ENCODE assay signal across 8 cellular contexts in genomic region chr17:72556944-72557826, GRCh38.
A peak's percentile ranks its signal among the peaks of the same experiment; 100 is the strongest.
DNase-seq lines count a peak whose midpoint lies in the region; FAIRE-seq and TF ChIP-seq lines count a peak whose summit lies in the region.

No MANE protein-coding gene starts in this region.

- H3K36me3 ChIP-seq in left ventricle myocardium inferior (no peaks in the 10 kb centered on the region), small intestine (ENCODE audit: control insufficient read depth in 2 of 2, insufficient read depth in 2 of 2, low read length in 2 of 2) (no peaks in the 10 kb centered on the region)

- 34 to 41% (median 37%) methylated on average over 24 of the region's 24 CpGs for WGBS in small intestine, 3 donors

- FAIRE-seq in D721Med (lab: Jason Lieb, UNC) (no peak), small intestine (lab: Jason Lieb, UNC) (no peak)

- H3K27ac ChIP-seq in left ventricle myocardium inferior (replicated peaks): no peak overlapping the region
- no peak overlapping the region for H3K27ac ChIP-seq in small intestine (ENCODE audit: low read depth in 1 of 2, low read length in 1 of 2)

- peaks cover 53% of the 10 kb centered on the region for H3K27me3 ChIP-seq in left ventricle myocardium inferior (ENCODE audit: low read depth)
- no peaks in the 10 kb centered on the region for H3K27me3 ChIP-seq in small intestine (ENCODE audit: control insufficient read depth in 2 of 2, insufficient read depth in 2 of 2, low read length in 2 of 2)

- peak; percentile 68 for DNase-seq in D721Med (ENCODE audit: insufficient read length, low spot score)
- peak; percentile 69 for DNase-seq in H4 (ENCODE audit: low spot score)
- peak; percentile 59 for DNase-seq in NCI-H1105 (lab: John Stamatoyannopoulos, UW)
- DNase-seq in SW 1271 (lab: John Stamatoyannopoulos, UW): peak; percentile 46 to 48
- peak; percentile 6 for DNase-seq in activated naive CD8-positive, alpha-beta T cell treated with anti-CD3 and anti-CD28 coated beads, Interleukin-2, amount 50 U/mL, for 16 hours (ENCODE audit: low read depth, low spot score)
- peak; percentile 33 for DNase-seq in left ventricle myocardium inferior
- peak; percentile 72 for DNase-seq in small intestine
- no peak for DNase-seq in mesenteric fat pad (ENCODE audit: low spot score)

- intact Hi-C loops in left ventricle myocardium inferior (cut with micrococcal nuclease): no loop called here

- H3K9me3 ChIP-seq in left ventricle myocardium inferior (replicated peaks) (no peaks in the 10 kb centered on the region), small intestine (ENCODE audit: control insufficient read depth, low read depth) (no peaks in the 10 kb centered on the region)

- TF ChIP-seq CTCF in D721Med (IDR thresholded peaks at IDR 0.05; ENCODE audit: insufficient read depth, missing control alignments): peak; percentile 92
- peak; percentile 84 for TF ChIP-seq CTCF in left ventricle myocardium inferior (IDR thresholded peaks at IDR 0.05; ENCODE audit: borderline replicate concordance)

- H3K4me3 ChIP-seq in left ventricle myocardium inferior (no peak overlapping the region), small intestine (ENCODE audit: low read depth in 1 of 2, low read length in 2 of 2) (no peak overlapping the region)

- H3K4me1 ChIP-seq in left ventricle myocardium inferior (no peaks in the 10 kb centered on the region), small intestine (ENCODE audit: control insufficient read depth in 2 of 2, insufficient read depth in 1 of 2, low read depth in 1 of 2, low read length in 1 of 2) (peaks cover 0 to 3% of the 10 kb centered on the region in 2 donors)
